ENCODE assay signal across 1 cellular context in the genomic region with DNA sequence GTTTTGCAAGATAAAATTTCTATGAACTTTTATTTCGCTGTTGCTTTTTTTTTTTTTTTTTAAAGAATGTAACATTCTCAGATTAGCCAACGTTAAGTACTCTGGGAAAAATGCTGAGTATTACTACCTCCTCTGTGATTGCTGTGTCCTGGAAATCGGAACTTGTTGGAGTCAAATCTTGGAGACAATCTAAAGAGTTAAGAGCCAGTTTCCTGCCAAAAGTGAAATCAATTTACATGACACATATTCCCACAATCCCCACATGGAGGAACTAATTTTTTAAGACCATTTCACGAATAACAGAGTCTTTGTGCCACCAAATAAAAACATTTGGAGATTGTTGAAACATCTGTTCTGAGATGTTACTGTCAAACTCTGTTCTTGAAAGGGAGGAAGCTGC.
TF ChIP-seq lines count a peak whose summit lies in the region.

No MANE protein-coding gene starts in this region.

TF ChIP-seq in IMR-90, 13 proteins besides CTCF, POLR2A, EP300 and RAD21 (continued from another document):
- TF ChIP-seq MAFK (IDR thresholded peaks at IDR 0.05; ENCODE audit: low read depth, low read length) (no peak), NFE2L2 (IDR thresholded peaks at IDR 0.05; ENCODE audit: low read depth, low read length) (no peak), FOS (IDR thresholded peaks at IDR 0.05; ENCODE audit: low read depth, low read length) (no peak), MXI1 (IDR thresholded peaks at IDR 0.05; ENCODE audit: borderline replicate concordance, low read depth, low read length) (no peak), CEBPB (IDR thresholded peaks at IDR 0.05; ENCODE audit: low read depth, low read length) (no peak), RCOR1 (IDR thresholded peaks at IDR 0.05; ENCODE audit: insufficient replicate concordance, low read length) (no peak), MAZ (IDR thresholded peaks at IDR 0.05; ENCODE audit: borderline replicate concordance, low read depth, low read length) (no peak), RFX5 (IDR thresholded peaks at IDR 0.05; ENCODE audit: low read depth, low read length) (no peak)
- TF ChIP-seq, protein P1, sequence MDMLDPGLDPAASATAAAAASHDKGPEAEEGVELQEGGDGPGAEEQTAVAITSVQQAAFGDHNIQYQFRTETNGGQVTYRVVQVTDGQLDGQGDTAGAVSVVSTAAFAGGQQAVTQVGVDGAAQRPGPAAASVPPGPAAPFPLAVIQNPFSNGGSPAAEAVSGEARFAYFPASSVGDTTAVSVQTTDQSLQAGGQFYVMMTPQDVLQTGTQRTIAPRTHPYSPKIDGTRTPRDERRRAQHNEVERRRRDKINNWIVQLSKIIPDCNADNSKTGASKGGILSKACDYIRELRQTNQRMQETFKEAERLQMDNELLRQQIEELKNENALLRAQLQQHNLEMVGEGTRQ (IDR thresholded peaks at IDR 0.05; ENCODE audit: low read depth, low read length), result no peak
